1 cellular context compared by ENCODE assay signal in genomic region chr13:109088528-109088927, GRCh38.
TF ChIP-seq lines count a peak whose summit lies in the region.

No MANE protein-coding gene starts in this region.

TF ChIP-seq in H1, 55 proteins besides CTCF, POLR2A, EP300 and RAD21 (continued from another document):
- TF ChIP-seq ATF2 (IDR thresholded peaks at IDR 0.05; ENCODE audit: low read length) (no peak), GABPA (IDR thresholded peaks at IDR 0.05; ENCODE audit: borderline replicate concordance, insufficient read depth, low read length) (no peak), POLR2AphosphoS5 (IDR thresholded peaks at IDR 0.05; ENCODE audit: low read depth, low read length) (no peak), ZNF274 (IDR thresholded peaks at IDR 0.05; ENCODE audit: borderline replicate concordance, extremely low read depth, low read length) (no peak), TAF1 (IDR thresholded peaks at IDR 0.05; ENCODE audit: low read depth, low read length) (no peak)
